ENCODE assay signal across 15 cellular contexts in the genomic region with DNA sequence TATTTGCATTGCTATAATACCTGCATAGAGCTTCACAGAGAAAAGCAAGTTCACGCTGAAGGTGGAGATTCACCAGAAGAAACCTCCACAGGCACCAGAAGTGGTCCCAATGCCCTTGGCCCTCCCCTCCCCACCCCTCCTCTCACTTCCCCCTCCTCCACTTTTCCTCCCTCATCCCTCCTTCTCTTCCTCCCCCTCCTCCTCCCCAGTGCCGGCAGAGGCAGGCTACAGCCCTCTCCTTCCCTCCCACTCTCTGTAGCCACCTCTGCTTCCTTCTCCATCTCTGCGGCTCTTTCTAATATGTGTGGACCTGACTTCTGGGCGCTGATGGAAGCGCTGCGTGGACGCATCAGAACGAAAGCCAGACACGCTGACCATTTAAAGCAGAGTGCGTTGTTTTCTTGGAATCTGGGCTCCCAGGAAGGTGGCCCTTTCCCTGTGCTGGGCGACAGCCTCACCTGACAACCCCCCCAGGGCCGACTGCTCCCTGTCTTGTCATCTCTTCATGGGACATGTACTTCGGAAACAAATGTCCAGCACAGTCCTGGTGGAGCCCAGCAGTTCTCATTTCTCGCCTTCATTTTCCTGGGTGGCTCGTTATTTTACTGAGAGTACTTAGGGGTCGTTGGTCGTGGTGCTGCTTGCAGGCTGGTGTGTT. TPM values are rescaled to one million over a fixed set of nuclear protein-coding genes. Genes with fewer than 3 reads are reported as not detected.
A peak's percentile ranks its signal among the peaks of the same experiment; 100 is the strongest.
DNase-seq lines count a peak whose midpoint lies in the region; ATAC-seq, FAIRE-seq and TF ChIP-seq lines count a peak whose summit lies in the region.
"Had no signal": no experiment of that assay in that cellular context is flagged by ENCODE, and none has a peak within 500 bp of the region (broad histone marks: within the 10 kb centered on the region; RNA-seq: fewer than 3 reads in every experiment).

No MANE protein-coding gene starts in this region.

- no peaks in the 10 kb centered on the region for H3K4me1 ChIP-seq in RWPE2 (ENCODE audit: insufficient read depth, poor library complexity, severe bottlenecking)
- H3K4me1 ChIP-seq in kidney (ENCODE audit: control insufficient read depth in 1 of 2, insufficient read depth in 1 of 2, low read depth in 1 of 2, low read length in 2 of 2), result no peaks in the 10 kb centered on the region
- H3K4me1 ChIP-seq in spleen, result no peaks in the 10 kb centered on the region
- peaks cover 3% of the 10 kb centered on the region for H3K4me1 ChIP-seq in endodermal cell (ENCODE audit: control insufficient read depth, insufficient read depth, low read length)

- DNase-seq in activated effector memory CD4-positive, alpha-beta T cell treated with anti-CD3 and anti-CD28 coated beads, Interleukin-2, amount 50 U/mL, for 16 hours, result peak; percentile 34
- no peak for DNase-seq in activated effector memory CD4-positive, alpha-beta T cell treated with Interleukin-2 at 50 U/mL for 16 hours
- DNase-seq in RWPE2 (ENCODE audit: low spot score) (peak; percentile 58), kidney (peak; percentile 43), spleen (peak; percentile 50), endodermal cell (no peak)
- no peak for DNase-seq in stimulated activated CD4-positive, alpha-beta T cell treated with anti-CD3 and anti-CD28 coated beads, Interleukin-2, amount 100 ng/mL, for 48 hours
- DNase-seq: 8988T; AML-193; CD4-positive, CD25-positive, alpha-beta regulatory T cell; DMS53 had no signal

- ATAC-seq in RWPE2 (ENCODE audit: low read depth) (no peak), HG02981 (IDR thresholded peaks at IDR 0.05; ENCODE audit: unreplicated experiment) (no peak)

- intact Hi-C loops in kidney (cut with DNase I) (no loop called here), spleen (cut with DNase I; ENCODE audit: low total_unique reads) (no loop called here)

- peaks cover 25% of the 10 kb centered on the region for H3K4me1 Mint-ChIP-seq in endodermal cell

- 77 to 87% (median 81%) methylated on average over 16 to 17 of the region's 17 CpGs for WGBS in spleen, 5 donors
- WGBS in endodermal cell (ENCODE audit: insufficient coverage in 1 of 2, insufficient read length in 1 of 2), 2 experiments, result 91 to 95% methylated on average over 13 to 17 of the region's 17 CpGs

- H3K36me3 Mint-ChIP-seq in endodermal cell (ENCODE audit: low read depth), result peaks cover 5% of the 10 kb centered on the region

- H3K27ac Mint-ChIP-seq in endodermal cell, result no peak overlapping the region
- H3K27ac Mint-ChIP-seq: CD4-positive, CD25-positive, alpha-beta regulatory T cell had no signal

- H3K27ac ChIP-seq in RWPE2 (ENCODE audit: poor library complexity, severe bottlenecking), result no peak overlapping the region
- H3K27ac ChIP-seq in kidney (ENCODE audit: low read depth in 2 of 2, low read length in 2 of 2), result no peak overlapping the region
- no peak overlapping the region for H3K27ac ChIP-seq in spleen
- no peak overlapping the region for H3K27ac ChIP-seq in endodermal cell (ENCODE audit: low read depth, low read length)
- H3K27ac ChIP-seq: BLaER1 had no signal

- H3K36me3 ChIP-seq in RWPE2 (ENCODE audit: low read depth) (no peaks in the 10 kb centered on the region), kidney (ENCODE audit: control insufficient read depth in 1 of 2, insufficient read depth in 2 of 2, low read length in 2 of 2) (no peaks in the 10 kb centered on the region), spleen (peaks cover 0 to 18% (median 3%) of the 10 kb centered on the region in 6 donors), endodermal cell (ENCODE audit: control insufficient read depth, insufficient read depth, low read length) (peaks cover 6% of the 10 kb centered on the region)

- TF ChIP-seq CTCF in RWPE2 (IDR thresholded peaks at IDR 0.05; ENCODE audit: poor library complexity, severe bottlenecking) (no peak), kidney (IDR thresholded peaks at IDR 0.05; ENCODE audit: borderline replicate concordance, extremely low read depth, insufficient read depth) (no peak), spleen (IDR thresholded peaks at IDR 0.05 in 8 of 11, conservative IDR thresholded peaks at IDR 0.05 in 3 of 11) (no peak), endodermal cell (conservative IDR thresholded peaks at IDR 0.05) (no peak)

- no peak for TF ChIP-seq POLR2A in spleen (IDR thresholded peaks at IDR 0.05)

- no peaks in the 10 kb centered on the region for H3K27me3 ChIP-seq in RWPE2 (ENCODE audit: insufficient read depth, poor library complexity, severe bottlenecking)
- peaks cover 0 to 38% (median 3%) of the 10 kb centered on the region in 7 donors for H3K27me3 ChIP-seq in spleen (replicated peaks in 1 of 7)
- H3K27me3 ChIP-seq in endodermal cell (ENCODE audit: control insufficient read depth, insufficient read depth, low read length, poor library complexity, severe bottlenecking), result no peaks in the 10 kb centered on the region
- H3K27me3 ChIP-seq: BLaER1 had no signal

- H3K4me3 ChIP-seq in RWPE2 (ENCODE audit: severe bottlenecking) (no peak overlapping the region), kidney (ENCODE audit: low read length in 2 of 2) (no peak overlapping the region), spleen (no peak overlapping the region), endodermal cell (ENCODE audit: low read length) (no peak overlapping the region)
- H3K4me3 ChIP-seq: BLaER1 had no signal

- no peak overlapping the region for H3K4me3 Mint-ChIP-seq in endodermal cell

- no peaks in the 10 kb centered on the region for H3K9me3 Mint-ChIP-seq in endodermal cell
- H3K9me3 Mint-ChIP-seq: CD4-positive, CD25-positive, alpha-beta regulatory T cell had no signal

- H3K27me3 Mint-ChIP-seq in endodermal cell (ENCODE audit: insufficient read depth), result peaks cover 9% of the 10 kb centered on the region

- FAIRE-seq in kidney (lab: Jason Lieb, UNC), result no peak
- FAIRE-seq: H54 had no signal

- no peak overlapping the region for H3K9ac ChIP-seq in kidney (ENCODE audit: low read length in 2 of 2)
- no peak overlapping the region for H3K9ac ChIP-seq in endodermal cell (ENCODE audit: extremely low read depth, low read length, poor library complexity, severe bottlenecking)

- H3K9me3 ChIP-seq in RWPE2 (ENCODE audit: severe bottlenecking), result no peaks in the 10 kb centered on the region
- no peaks in the 10 kb centered on the region for H3K9me3 ChIP-seq in kidney (ENCODE audit: control insufficient read depth in 1 of 2, low read length in 2 of 2)
- no peaks in the 10 kb centered on the region for H3K9me3 ChIP-seq in spleen
- H3K9me3 ChIP-seq in endodermal cell (ENCODE audit: control insufficient read depth, low read length), result no peaks in the 10 kb centered on the region
- H3K9me3 ChIP-seq: BLaER1 had no signal

RNA-seq across cellular contexts. Expression of gene NDUFS6, which starts 29.5 kb away (rescaled TPM):
- total RNA-seq in kidney (31.1 TPM), spleen (10 to 100 TPM; 18.2 to 38.4 (median 25.1) TPM), endodermal cell (10 to 100 TPM; 47.9 to 65.2 TPM)
- polyA plus RNA-seq in kidney (ENCODE audit: insufficient read depth, low read depth, low replicate concordance) (164 TPM), spleen (10 to 100 TPM; 36.7 to 74.2 (median 49.3) TPM)
- 79.9 TPM for polyA plus RNA-seq in endodermal cell (2013, experiment 1 of 2)
- 73.3 TPM for polyA plus RNA-seq in endodermal cell (2013, experiment 2 of 2)

RNA-seq across cellular contexts. Expression of gene MRPL36, which starts 31.1 kb away (rescaled TPM):
- total RNA-seq in kidney (29.6 TPM), spleen (10 to 100 TPM; 20.3 to 45.0 (median 22.0) TPM), endodermal cell (10 to 100 TPM; 44.0 to 49.7 TPM)
- polyA plus RNA-seq in kidney (ENCODE audit: insufficient read depth, low read depth, low replicate concordance) (96.7 TPM), spleen (10 to 100 TPM; 59.3 to 77.3 (median 66.2) TPM)
- polyA plus RNA-seq in endodermal cell (2013, experiment 1 of 2), result 73.8 TPM
- 63.7 TPM for polyA plus RNA-seq in endodermal cell (2013, experiment 2 of 2)

RNA-seq across cellular contexts. Expression of gene IRX4, which starts 52.0 kb away (rescaled TPM):
- total RNA-seq in kidney (not detected), spleen (not detected), endodermal cell (under 1 TPM in 1 of 2 donors, not detected in 1; 0.22 TPM)
- polyA plus RNA-seq in kidney (ENCODE audit: insufficient read depth, low read depth, low replicate concordance) (not detected), spleen (under 1 TPM in 1 of 3 donors, not detected in 2; 0.05 TPM)
- polyA plus RNA-seq in endodermal cell (2013, experiment 1 of 2), result 0.50 TPM
- polyA plus RNA-seq in endodermal cell (2013, experiment 2 of 2), result 0.91 TPM
- total RNA-seq: CD4-positive, CD25-positive, alpha-beta regulatory T cell; HT1080 had no signal
- polyA plus RNA-seq: CD4-positive, CD25-positive, alpha-beta regulatory T cell had no signal

Comparison
In these comparisons a context has a peak if more than half of its experiments do, and no peak if none do; other contexts are left out.
1. DNase-seq: peak in activated effector memory CD4-positive, alpha-beta T cell treated with anti-CD3 and anti-CD28 coated beads, Interleukin-2, amount 50 U/mL, for 16 hours (single experiment), RWPE2 (single experiment), kidney (single experiment) and spleen (single experiment); none in activated effector memory CD4-positive, alpha-beta T cell treated with Interleukin-2 at 50 U/mL for 16 hours (single experiment), endodermal cell (single experiment) and stimulated activated CD4-positive, alpha-beta T cell treated with anti-CD3 and anti-CD28 coated beads, Interleukin-2, amount 100 ng/mL, for 48 hours (0 of 2).